8 cellular contexts compared by ENCODE assay signal in the genomic region with DNA sequence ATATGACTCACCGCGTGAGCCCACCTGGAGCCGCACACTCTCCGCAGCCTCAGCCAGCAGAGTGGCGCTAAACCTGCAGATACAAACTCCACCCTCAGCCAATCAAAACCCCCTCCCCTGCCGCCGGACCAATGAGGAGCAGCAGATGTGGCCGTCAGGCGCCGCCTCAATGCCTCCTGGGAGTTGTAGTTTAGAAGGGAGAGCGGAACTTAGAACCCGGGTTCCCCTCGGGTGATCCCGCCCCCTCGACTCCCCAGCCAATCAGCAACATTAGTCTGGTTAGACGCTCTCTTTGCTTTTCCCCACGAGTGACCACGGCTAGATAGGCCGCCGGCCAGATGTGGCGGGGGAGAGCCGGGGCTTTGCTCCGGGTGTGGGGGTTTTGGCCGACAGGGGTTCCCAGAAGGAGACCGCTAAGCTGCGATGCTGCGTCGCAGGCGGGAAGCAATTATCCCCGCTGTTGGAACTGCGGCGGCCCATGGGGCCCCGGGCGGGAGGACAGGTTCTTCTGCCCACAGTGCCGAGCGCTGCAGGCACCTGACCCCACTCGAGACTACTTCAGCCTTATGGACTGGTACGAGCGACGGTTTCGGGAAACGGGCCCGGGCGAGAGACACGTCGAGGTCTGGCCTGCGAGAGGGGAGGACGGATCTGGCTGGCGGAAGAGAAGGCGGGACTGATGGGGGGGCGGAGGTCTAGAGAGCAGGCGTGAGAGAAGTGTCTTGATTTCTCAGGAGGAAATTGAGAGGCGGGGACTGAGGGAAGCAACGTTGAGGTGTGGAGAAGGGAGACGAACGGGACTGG. TPM values are rescaled to one million over a fixed set of nuclear protein-coding genes. Genes with fewer than 3 reads are reported as not detected.
A peak's percentile ranks its signal among the peaks of the same experiment; 100 is the strongest.
DNase-seq lines count a peak whose midpoint lies in the region; ATAC-seq and TF ChIP-seq lines count a peak whose summit lies in the region.

A gene (minus strand): TSS at position 63 of the 804 bp plus-strand sequence. CDS start 7,099 bp downstream, outside the sequence.
A gene with protein sequence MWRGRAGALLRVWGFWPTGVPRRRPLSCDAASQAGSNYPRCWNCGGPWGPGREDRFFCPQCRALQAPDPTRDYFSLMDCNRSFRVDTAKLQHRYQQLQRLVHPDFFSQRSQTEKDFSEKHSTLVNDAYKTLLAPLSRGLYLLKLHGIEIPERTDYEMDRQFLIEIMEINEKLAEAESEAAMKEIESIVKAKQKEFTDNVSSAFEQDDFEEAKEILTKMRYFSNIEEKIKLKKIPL (plus strand): TSS at position 282 of the 804 bp plus-strand sequence. CDS start 57 bp downstream, at position 339.

- peak; percentile 86 for ATAC-seq in GM21619 (IDR thresholded peaks at IDR 0.05; ENCODE audit: unreplicated experiment)
- ATAC-seq in activated T-cell treated with anti-CD3 and anti-CD28 coated beads, Interleukin-2, amount 50 U/mL, for 4 hours = peak; percentile 95

- H3K4me1 Mint-ChIP-seq in activated T-cell treated with anti-CD3 and anti-CD28 coated beads, Interleukin-2, amount 50 U/mL, for 4 hours (ENCODE audit: low read depth) = peaks cover 22% of the 10 kb centered on the region

- H3K9me2 ChIP-seq in PC-9 (ENCODE audit: insufficient read depth) = no peaks in the 10 kb centered on the region

- TF ChIP-seq CTCF in PC-9 (conservative IDR thresholded peaks at IDR 0.05) = no peak

- H2AFZ ChIP-seq in PC-9 = peak within 1 kb of the TSS; percentile 95

- POLR2A ChIA-PET in PC-9 (lab: Charles Lee; ENCODE audit: unreplicated experiment) = no interaction called here

- TF ChIP-seq POLR2A in erythroblast (IDR thresholded peaks at IDR 0.05; ENCODE audit: low read length) = peak; percentile 85

- H3K27ac ChIP-seq in PC-9 = peak within 1 kb of the TSS; percentile 75
- H3K27ac ChIP-seq in mucosa of rectum (ENCODE audit: low read depth in 2 of 2, low read length in 2 of 2) = peak within 1 kb of the TSS; percentile 95 to 97

- H3K27me3 ChIP-seq in PC-9 (ENCODE audit: insufficient read depth, low read depth) = no peaks in the 10 kb centered on the region
- H3K27me3 ChIP-seq in mucosa of rectum (ENCODE audit: control insufficient read depth in 2 of 2, insufficient read depth in 2 of 2, low read length in 2 of 2) = no peaks in the 10 kb centered on the region

- intact Hi-C loops in PC-9 (cut with micrococcal nuclease; ENCODE audit: unreplicated experiment) = no loop called here

- H3K27me3 Mint-ChIP-seq in activated T-cell treated with anti-CD3 and anti-CD28 coated beads, Interleukin-2, amount 50 U/mL, for 4 hours (ENCODE audit: low read depth) = no peaks in the 10 kb centered on the region

- peaks cover 15% of the 10 kb centered on the region; the same call in 1 of the 2 replicates for H3K4me1 ChIP-seq in PC-9 (replicated peaks; ENCODE audit: insufficient read depth)
- H3K4me1 ChIP-seq in mucosa of rectum (ENCODE audit: control insufficient read depth in 2 of 2, insufficient read depth in 2 of 2, low read length in 2 of 2) = peaks cover 9% of the 10 kb centered on the region in 2 donors

- H3K4me3 Mint-ChIP-seq in activated T-cell treated with anti-CD3 and anti-CD28 coated beads, Interleukin-2, amount 50 U/mL, for 4 hours = peak within 1 kb of the TSS; percentile 93

- H3K4me3 ChIP-seq in Jurkat, Clone E6-1 (ENCODE audit: low read length) = peak within 1 kb of the TSS; percentile 93
- peak within 1 kb of the TSS; percentile 88 for H3K4me3 ChIP-seq in PC-9
- peak within 1 kb of the TSS; percentile 97 to 98 for H3K4me3 ChIP-seq in mucosa of rectum (ENCODE audit: low read length in 2 of 2)

- H3K9ac ChIP-seq in mucosa of rectum (ENCODE audit: low read depth in 1 of 2, low read length in 2 of 2) = peak within 1 kb of the TSS; percentile 98 to 99

- peaks cover 6% of the 10 kb centered on the region for H3K36me3 ChIP-seq in PC-9 (ENCODE audit: low read depth)
- H3K36me3 ChIP-seq in mucosa of rectum (ENCODE audit: control insufficient read depth in 2 of 2, insufficient read depth in 2 of 2, low read length in 2 of 2) = peaks cover 14 to 21% of the 10 kb centered on the region in 2 donors

- H3K9me3 Mint-ChIP-seq in activated T-cell treated with anti-CD3 and anti-CD28 coated beads, Interleukin-2, amount 50 U/mL, for 4 hours = no peaks in the 10 kb centered on the region

- DNase-seq in DMS153 treated with DMSO at 0.1 percent for 48 hours (lab: John Stamatoyannopoulos, UW; ENCODE audit: unreplicated experiment) (peak; percentile 97), PC-9 (peak; percentile 93 to 97), erythroblast (lab: John Stamatoyannopoulos, UW) (peak; percentile 98 to 99)
- DNase-seq in Jurkat, Clone E6-1 (ENCODE audit: low read depth, low spot score) = peak; percentile 99
- peak; percentile 95 for DNase-seq in activated T-cell treated with anti-CD3 and anti-CD28 coated beads, Interleukin-2, amount 50 U/mL, for 4 hours
- DNase-seq in stimulated activated CD8-positive, alpha-beta memory T cell treated with anti-CD3 and anti-CD28 coated beads, Interleukin-4, amount 100 ng/mL, for 48 hours = peak; percentile 97

- H3K9me3 ChIP-seq in PC-9 (ENCODE audit: insufficient read depth, low read depth) (no peaks in the 10 kb centered on the region), mucosa of rectum (ENCODE audit: control insufficient read depth in 2 of 2, low read length in 2 of 2) (no peaks in the 10 kb centered on the region)

- H4K20me1 ChIP-seq in PC-9 (ENCODE audit: insufficient read depth) = no peaks in the 10 kb centered on the region

- peak within 1 kb of the TSS; percentile 92 for H3K4me2 ChIP-seq in PC-9

- peaks cover 53% of the 10 kb centered on the region for H3K79me2 ChIP-seq in PC-9 (ENCODE audit: low read depth)

- no TSS peak for BruUV-seq in PC-9 (replicated peaks; lab: Mats Ljungman, UMichigan)

- 0 out of 2 replicates have a peak, but pooled peaks cover 3% of the 10 kb centered on the region for H3F3A ChIP-seq in PC-9 (ENCODE audit: insufficient read depth, low read depth)

- peaks cover 7% of the 10 kb centered on the region for H3K36me3 Mint-ChIP-seq in activated T-cell treated with anti-CD3 and anti-CD28 coated beads, Interleukin-2, amount 50 U/mL, for 4 hours (ENCODE audit: insufficient read depth)

- CTCF ChIA-PET in PC-9 (lab: Charles Lee) = no interaction called here

RNA-seq across cellular contexts. Expression of the first gene that starts in this region (rescaled TPM):
- polyA plus RNA-seq in Jurkat, Clone E6-1 (2012; ENCODE audit: insufficient read depth, insufficient read length) = 60.9 TPM
- total RNA-seq in PC-9 (2021) = 27.2 and 32.8 TPM in 2 replicates
- total RNA-seq in activated T-cell treated with anti-CD3 and anti-CD28 coated beads, Interleukin-2, amount 50 U/mL, for 4 hours = 1 to 10 TPM; 6.0 to 9.1 (median 6.5) TPM

RNA-seq across cellular contexts. Expression of the second gene that starts in this region (rescaled TPM):
- polyA plus RNA-seq in Jurkat, Clone E6-1 (2012; ENCODE audit: insufficient read depth, insufficient read length) = 19.6 TPM
- total RNA-seq in PC-9 (2021) = 8.3 and 10.0 TPM in 2 replicates
- total RNA-seq in activated T-cell treated with anti-CD3 and anti-CD28 coated beads, Interleukin-2, amount 50 U/mL, for 4 hours = 10 to 100 TPM; 15.0 to 17.2 (median 15.0) TPM

Comparison
In these comparisons a context has a peak if more than half of its experiments do, and no peak if none do; other contexts are left out.
1. Peak in every context shown above with its lines: DNase-seq, ATAC-seq, H3K4me3 ChIP-seq and H3K27ac ChIP-seq.